Comparison of ENCODE assay signal across 14 cellular contexts in the genomic region with DNA sequence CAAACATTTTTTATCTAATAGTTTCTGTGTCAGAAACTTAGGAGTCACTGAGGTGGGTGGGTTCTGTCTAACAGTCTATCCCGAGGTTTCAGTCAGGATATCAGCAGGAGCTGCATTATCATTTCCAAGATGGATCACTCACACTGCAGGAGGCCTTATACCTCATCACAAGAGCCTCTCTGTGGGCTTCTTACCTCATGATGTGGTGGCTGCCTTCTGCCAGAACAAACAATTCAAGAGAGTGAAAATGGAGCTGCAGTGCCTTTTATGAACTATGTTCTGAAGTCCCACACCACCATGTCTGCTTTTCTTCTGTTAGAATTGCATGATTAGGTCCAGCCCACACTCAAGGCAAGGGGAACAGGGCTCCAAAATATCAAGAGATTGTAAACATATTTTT. TPM values are rescaled to one million over a fixed set of nuclear protein-coding genes. Genes with fewer than 3 reads are reported as not detected.
DNase-seq lines count a peak whose midpoint lies in the region; ATAC-seq and TF ChIP-seq lines count a peak whose summit lies in the region.
"Had no signal": no experiment of that assay in that cellular context is flagged by ENCODE, and none has a peak within 500 bp of the region (broad histone marks: within the 10 kb centered on the region; RNA-seq: fewer than 3 reads in every experiment).

No MANE protein-coding gene starts in this region.

- H3K4me1 ChIP-seq in endodermal cell (ENCODE audit: control insufficient read depth, insufficient read depth, low read length) (no peaks in the 10 kb centered on the region), right atrium auricular region (no peaks in the 10 kb centered on the region), adrenal gland (replicated peaks in 1 of 2) (no peaks in the 10 kb centered on the region)

- no peaks in the 10 kb centered on the region for H3K27me3 Mint-ChIP-seq in endodermal cell (ENCODE audit: insufficient read depth)
- H3K27me3 Mint-ChIP-seq: activated CD4-positive, alpha-beta T cell treated with anti-CD3 and anti-CD28 coated beads for 36 hours had no signal

- H3K9me3 ChIP-seq in endodermal cell (ENCODE audit: control insufficient read depth, low read length) (peaks cover 17% of the 10 kb centered on the region), right atrium auricular region (peaks cover 0 to 13% of the 10 kb centered on the region in 2 donors), adrenal gland (replicated peaks in 1 of 3) (peaks cover 0 to 4% (median 3%) of the 10 kb centered on the region in 3 donors)

- H3K36me3 ChIP-seq in endodermal cell (ENCODE audit: control insufficient read depth, insufficient read depth, low read length) (no peaks in the 10 kb centered on the region), right atrium auricular region (no peaks in the 10 kb centered on the region), adrenal gland (replicated peaks in 1 of 2) (no peaks in the 10 kb centered on the region)

- TF ChIP-seq CTCF in endodermal cell (conservative IDR thresholded peaks at IDR 0.05) (no peak), right atrium auricular region (IDR thresholded peaks at IDR 0.05) (no peak), adrenal gland (IDR thresholded peaks at IDR 0.05) (no peak)

- WGBS in endodermal cell (ENCODE audit: insufficient coverage in 1 of 2, insufficient read length in 1 of 2), 2 experiments = 50 to 54% methylated on average over 1 of the region's 1 CpG
- WGBS in adrenal gland, 4 donors = 82 to 85% (median 85%) methylated on average over 1 of the region's 1 CpG

- H3K27ac ChIP-seq in endodermal cell (ENCODE audit: low read depth, low read length) (peak overlapping the region; percentile 29), right atrium auricular region (no peak overlapping the region), adrenal gland (peak overlapping the region in 1 of 5 donors; percentile 2)
- H3K27ac ChIP-seq: SK-N-MC had no signal

- no peak for TF ChIP-seq POLR2A in adrenal gland (IDR thresholded peaks at IDR 0.05)

- no peak overlapping the region for H3K9ac ChIP-seq in endodermal cell (ENCODE audit: extremely low read depth, low read length, poor library complexity, severe bottlenecking)

- intact Hi-C loops in adrenal gland (cut with DNase I) = no loop called here

- H3K4me3 Mint-ChIP-seq in endodermal cell = no peak overlapping the region
- H3K4me3 Mint-ChIP-seq: activated CD4-positive, alpha-beta T cell treated with anti-CD3 and anti-CD28 coated beads for 36 hours; stimulated activated effector memory CD8-positive, alpha-beta T cell treated with anti-CD3 and anti-CD28 coated beads, Interleukin-12 subunit alpha, Interleukin-12 subunit beta, amount 100 ng/mL, for 72 hours had no signal

- H3K9me3 Mint-ChIP-seq in endodermal cell = peaks cover 35% of the 10 kb centered on the region

- H3K4me1 Mint-ChIP-seq in endodermal cell = peaks cover 8% of the 10 kb centered on the region

- H3K36me3 Mint-ChIP-seq in endodermal cell (ENCODE audit: low read depth) = peaks cover 36% of the 10 kb centered on the region
- H3K36me3 Mint-ChIP-seq: stimulated activated effector memory CD8-positive, alpha-beta T cell treated with anti-CD3 and anti-CD28 coated beads, Interleukin-12 subunit alpha, Interleukin-12 subunit beta, amount 100 ng/mL, for 72 hours had no signal

- H3K27me3 ChIP-seq in endodermal cell (ENCODE audit: control insufficient read depth, insufficient read depth, low read length, poor library complexity, severe bottlenecking) (no peaks in the 10 kb centered on the region), right atrium auricular region (no peaks in the 10 kb centered on the region), adrenal gland (no peaks in the 10 kb centered on the region)

- DNase-seq in NCI-H1092 treated with DMSO at 0.1 percent for 48 hours (lab: John Stamatoyannopoulos, UW) (peak; percentile 4), NCI-H1092 (lab: John Stamatoyannopoulos, UW) (no peak), NCI-H2029 treated with DMSO at 0.1 percent for 48 hours (lab: John Stamatoyannopoulos, UW) (peak; percentile 31), endodermal cell (peak; percentile 49), skeletal muscle cell (ENCODE audit: low read depth) (peak; percentile 83), right atrium auricular region (ENCODE audit: low spot score) (no peak), adrenal gland (no peak)
- DNase-seq: 8988T; activated CD4-positive, alpha-beta T cell treated with anti-CD3 and anti-CD28 coated beads for 36 hours; activated effector memory CD4-positive, alpha-beta T cell treated with Interleukin-2 at 50 U/mL for 16 hours; NCI-H524 treated with DMSO at 0.1 percent for 48 hours had no signal

- H3K4me3 ChIP-seq in endodermal cell (ENCODE audit: low read length) (no peak overlapping the region), skeletal muscle cell (ENCODE audit: low read depth, low read length) (no peak overlapping the region), right atrium auricular region (no peak overlapping the region), adrenal gland (no peak overlapping the region)
- H3K4me3 ChIP-seq: SK-N-MC had no signal

- H3K27ac Mint-ChIP-seq in endodermal cell = no peak overlapping the region
- H3K27ac Mint-ChIP-seq: activated CD4-positive, alpha-beta T cell treated with anti-CD3 and anti-CD28 coated beads for 36 hours; stimulated activated effector memory CD8-positive, alpha-beta T cell treated with anti-CD3 and anti-CD28 coated beads, Interleukin-12 subunit alpha, Interleukin-12 subunit beta, amount 100 ng/mL, for 72 hours had no signal

- no peak for ATAC-seq in GM18873 (IDR thresholded peaks at IDR 0.05; ENCODE audit: low FRiP score, unreplicated experiment)
- ATAC-seq: activated CD4-positive, alpha-beta T cell treated with anti-CD3 and anti-CD28 coated beads for 36 hours; stimulated activated effector memory CD8-positive, alpha-beta T cell treated with anti-CD3 and anti-CD28 coated beads, Interleukin-12 subunit alpha, Interleukin-12 subunit beta, amount 100 ng/mL, for 72 hours had no signal

RNA-seq across cellular contexts. Expression of gene RFX7, which starts 27.9 kb away (rescaled TPM):
- total RNA-seq in endodermal cell = 10 to 100 TPM; 19.3 to 25.3 TPM
- 31.3 TPM for polyA plus RNA-seq in endodermal cell (2013, experiment 1 of 2)
- 32.4 TPM for polyA plus RNA-seq in endodermal cell (2013, experiment 2 of 2)
- total RNA-seq in right atrium auricular region = 1 to 10 TPM; 4.4 to 5.9 TPM
- total RNA-seq in adrenal gland = 10 to 100 TPM; 11.5 to 51.6 (median 21.2) TPM
- polyA plus RNA-seq in adrenal gland = 10 to 100 TPM in 1 of 3 donors, 1 to 10 TPM in 2; 3.3 to 15.6 (median 3.7) TPM

Comparison
In these comparisons a context has a peak if more than half of its experiments do, and no peak if none do; other contexts are left out.
1. DNase-seq: peak in NCI-H1092 treated with DMSO at 0.1 percent for 48 hours (single experiment), NCI-H2029 treated with DMSO at 0.1 percent for 48 hours (single experiment), endodermal cell (single experiment) and skeletal muscle cell (single experiment); none in NCI-H1092 (single experiment), right atrium auricular region (single experiment) and adrenal gland (0 of 7).